ENCODE assay signal across 8 cellular contexts in the genomic region with DNA sequence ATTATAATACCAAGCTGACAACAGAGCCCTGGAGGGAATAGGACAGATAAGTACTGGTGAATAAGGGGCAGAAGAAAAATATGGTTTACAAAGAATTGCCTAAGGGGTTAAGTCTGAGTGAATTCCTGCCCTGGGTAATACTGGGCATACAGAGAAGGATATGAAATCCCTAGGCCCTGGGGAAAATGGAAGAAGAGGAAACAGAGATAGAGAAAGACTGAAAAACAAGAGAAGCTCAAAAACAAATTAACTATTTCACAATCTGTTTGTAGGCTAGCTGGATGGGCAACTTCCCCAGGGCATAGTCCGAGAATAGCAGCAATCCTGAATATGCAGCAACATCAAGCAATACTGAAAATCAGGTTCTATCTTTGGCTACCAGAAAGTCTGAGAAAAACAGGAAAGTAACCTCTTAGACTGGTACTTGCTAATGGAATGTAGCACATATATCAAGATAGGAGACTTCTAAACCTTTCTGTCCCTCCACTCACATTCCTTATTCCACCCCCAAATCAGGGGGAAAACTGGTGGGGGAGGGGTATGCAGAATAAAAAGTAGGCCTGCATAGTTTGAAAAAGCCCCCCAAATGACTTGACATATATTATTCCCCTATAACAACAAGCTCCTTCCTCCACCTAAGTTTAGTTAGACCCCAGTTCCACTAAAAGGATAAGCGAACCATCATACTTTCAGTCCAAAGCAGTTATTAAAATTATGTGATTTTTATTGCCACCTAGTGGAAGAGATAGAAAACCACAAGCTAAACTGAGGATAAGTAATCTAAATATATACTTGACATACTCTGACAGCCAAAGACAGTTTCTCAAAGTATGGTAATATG. TPM values are rescaled to one million over a fixed set of nuclear protein-coding genes. Genes with fewer than 3 reads are reported as not detected.
DNase-seq lines count a peak whose midpoint lies in the region; ATAC-seq and TF ChIP-seq lines count a peak whose summit lies in the region.

No MANE protein-coding gene starts in this region.

- no peaks in the 10 kb centered on the region for H3K36me3 ChIP-seq in OCI-LY7 (ENCODE audit: insufficient read depth, low read length)
- no peaks in the 10 kb centered on the region for H3K36me3 ChIP-seq in mesendoderm (ENCODE audit: control insufficient read depth, insufficient read depth, low read length)

- no peak overlapping the region for H3K4me3 ChIP-seq in OCI-LY7 (ENCODE audit: low read depth, low read length, poor library complexity, severe bottlenecking)
- H3K4me3 ChIP-seq in mesendoderm (ENCODE audit: low read length) = no peak overlapping the region

- H3K4me2 ChIP-seq in OCI-LY7 (ENCODE audit: low read length) (no peak overlapping the region), mesendoderm (ENCODE audit: low read length) (no peak overlapping the region)

- no peak overlapping the region for H2AK5ac ChIP-seq in mesendoderm (ENCODE audit: low read length)

- peak overlapping the region; percentile 45 for H3K56ac ChIP-seq in mesendoderm (ENCODE audit: low read length)

- no peak overlapping the region for H2BK15ac ChIP-seq in mesendoderm (replicated peaks; ENCODE audit: low read depth)

- no peak overlapping the region for H2BK120ac ChIP-seq in mesendoderm (ENCODE audit: low read depth, low read length)

- no peak overlapping the region for H2AFZ ChIP-seq in OCI-LY7 (ENCODE audit: low read length)

- no CpG with 5 or more reads among the region's 2 CpGs for WGBS in mesendoderm (ENCODE audit: extremely low coverage, insufficient coverage, low lambda C conversion rate)

- H2BK5ac ChIP-seq in mesendoderm (ENCODE audit: low read length) = peak overlapping the region; percentile 24

- no peaks in the 10 kb centered on the region for H3K27me3 ChIP-seq in mesendoderm (ENCODE audit: insufficient read depth, low read length, poor library complexity)

- no peaks in the 10 kb centered on the region; the same call in 1 of the 2 replicates for H3K27me3 Mint-ChIP-seq in HFFc6 (ENCODE audit: insufficient read depth)

- no peak overlapping the region for H4K5ac ChIP-seq in mesendoderm (ENCODE audit: low read length)

- TF ChIP-seq CTCF in C4-2B (conservative IDR thresholded peaks at IDR 0.05) (peak; percentile 89), HFFc6 (IDR thresholded peaks at IDR 0.05) (peak; percentile 89), OCI-LY7 (conservative IDR thresholded peaks at IDR 0.05; ENCODE audit: low read length) (peak; percentile 91)

- H3K27ac Mint-ChIP-seq in HFFc6 = no peak overlapping the region

- no TSS peak for BruUV-seq in OCI-LY7 (replicated peaks; lab: Mats Ljungman, UMichigan)

- H3K9me3 Mint-ChIP-seq in HFFc6 = no peaks in the 10 kb centered on the region

- H3K9me2 ChIP-seq in OCI-LY7 (ENCODE audit: insufficient read depth, low read length) = no peaks in the 10 kb centered on the region

- H3K4me1 ChIP-seq in OCI-LY7 (ENCODE audit: insufficient read depth, low read length, poor library complexity, severe bottlenecking) = no peaks in the 10 kb centered on the region
- peaks cover 2% of the 10 kb centered on the region for H3K4me1 ChIP-seq in mesendoderm (ENCODE audit: control insufficient read depth, low read depth, low read length)

- no peak overlapping the region for H3K4me3 Mint-ChIP-seq in HFFc6

- DNase-seq in HFFc6 (peak; percentile 40), OCI-LY7 (ENCODE audit: low spot score) (peak; percentile 64), dermis blood vessel endothelial cell (peak; percentile 69), mesendoderm (peak; percentile 57)
- DNase-seq in activated CD8-positive, alpha-beta memory T cell treated with anti-CD3 and anti-CD28 coated beads, Interleukin-2, amount 50 U/mL, for 48 hours = no peak

- no peak overlapping the region for H4K8ac ChIP-seq in mesendoderm (ENCODE audit: low read depth, low read length)

- H3K79me1 ChIP-seq in mesendoderm (ENCODE audit: low read length) = no peaks in the 10 kb centered on the region

- H3K27ac ChIP-seq in C4-2B (no peak overlapping the region; the same call in 1 of the 2 replicates), OCI-LY7 (ENCODE audit: low read depth, low read length, poor library complexity, severe bottlenecking) (no peak overlapping the region), mesendoderm (ENCODE audit: low read depth, low read length) (no peak overlapping the region)

- H3K18ac ChIP-seq in mesendoderm (ENCODE audit: low read length) = peak overlapping the region; percentile 22

- ATAC-seq in GM21576 (IDR thresholded peaks at IDR 0.05; ENCODE audit: unreplicated experiment) (no peak), HG02678 (IDR thresholded peaks at IDR 0.05; ENCODE audit: unreplicated experiment) (no peak)

- no peaks in the 10 kb centered on the region for H3K9me3 ChIP-seq in OCI-LY7 (ENCODE audit: low read length)

- H4K20me1 ChIP-seq in OCI-LY7 (ENCODE audit: insufficient read depth, low read length) = no peaks in the 10 kb centered on the region

- intact Hi-C loops in OCI-LY7 (cut with micrococcal nuclease; ENCODE audit: unreplicated experiment) = loop anchor here (1.0 to 5.0 kb wide), 7 partner anchors 154 to 519 kb away; partner anchors contain the start of gene MCIDAS

- H3K36me3 Mint-ChIP-seq in HFFc6 (ENCODE audit: low read depth) = no peaks in the 10 kb centered on the region

- H3K4ac ChIP-seq in mesendoderm (ENCODE audit: low read depth, low read length) = no peak overlapping the region

- H3K79me2 ChIP-seq in OCI-LY7 (ENCODE audit: insufficient read depth, low read depth, low read length) = no peaks in the 10 kb centered on the region
- H3K79me2 ChIP-seq in mesendoderm (ENCODE audit: control insufficient read depth, insufficient read depth, low read length) = no peaks in the 10 kb centered on the region

- CTCF ChIA-PET in OCI-LY7 (lab: Charles Lee; ENCODE audit: unreplicated experiment) = no interaction called here

- POLR2A ChIA-PET in OCI-LY7 (lab: Charles Lee) = interaction anchor here (0.8 to 1.0 kb wide), 3 partner anchors 12 to 348 kb away, joined by 3 read pairs; no protein-coding TSS in a partner anchor

- no peaks in the 10 kb centered on the region for H3K4me1 Mint-ChIP-seq in HFFc6 (ENCODE audit: low read depth)

- H3K9ac ChIP-seq in mesendoderm (ENCODE audit: low read length) = no peak overlapping the region

- no peak overlapping the region for H3K23ac ChIP-seq in mesendoderm (ENCODE audit: low read length)

RNA-seq across cellular contexts. Expression of gene SLC38A9, which starts 20.6 kb away (rescaled TPM):
- 10 to 100 TPM; 12.2 to 16.5 (median 13.2) TPM for total RNA-seq in HFFc6 (2021; fragmentation: NEBNext Ultra II Directional; extraction: Animal tissue kit (Norgen Biotek cat#: 25700))
- total RNA-seq in OCI-LY7 (2014; rRNA removed; shearing (Covaris generic)) = 16.4 and 20.1 TPM in 2 replicates
- total RNA-seq in OCI-LY7 (2022) (27.7 and 30.3 TPM in 2 replicates), dermis blood vessel endothelial cell (39.0 and 50.9 TPM in 2 replicates)
- 47.7 TPM for polyA plus RNA-seq in mesendoderm (2013, experiment 1 of 2)
- polyA plus RNA-seq in mesendoderm (2013, experiment 2 of 2) = 47.2 TPM

RNA-seq across cellular contexts. Expression of gene DDX4, which starts 46.4 kb away (rescaled TPM):
- total RNA-seq in HFFc6 (2021; fragmentation: NEBNext Ultra II Directional; extraction: Animal tissue kit (Norgen Biotek cat#: 25700)) = not detected
- not detected in 2 replicates for total RNA-seq in OCI-LY7 (2014; rRNA removed; shearing (Covaris generic))
- total RNA-seq in OCI-LY7 (2022) (not detected in 2 replicates), dermis blood vessel endothelial cell (0.17 TPM in 1 of 2 replicates, not detected in the other)
- polyA plus RNA-seq in mesendoderm (2013, experiment 1 of 2) = 0.01 TPM
- not detected for polyA plus RNA-seq in mesendoderm (2013, experiment 2 of 2)
